Comparison of ENCODE assay signal across 8 cellular contexts in genomic region chr15:90184119-90184785, GRCh38. TPM values are rescaled to one million over a fixed set of nuclear protein-coding genes. Genes with fewer than 3 reads are reported as not detected.
A peak's percentile ranks its signal among the peaks of the same experiment; 100 is the strongest.
DNase-seq lines count a peak whose midpoint lies in the region; ATAC-seq and TF ChIP-seq lines count a peak whose summit lies in the region.

No MANE protein-coding gene starts in this region.

- in situ Hi-C loops in astrocyte of the spinal cord (cut with HindIII; ENCODE audit: low sequenced_read_pairs): no loop called here

- H3K27me3 ChIP-seq in BE2C (no peaks in the 10 kb centered on the region), OCI-LY3 (ENCODE audit: low read depth, low read length) (peaks cover 39% of the 10 kb centered on the region), skeletal muscle tissue (ENCODE audit: control insufficient read depth in 3 of 3, insufficient read depth in 3 of 3, low read length in 3 of 3) (no peaks in the 10 kb centered on the region)

- H3K4me1 ChIP-seq in BE2C (peaks cover 12% of the 10 kb centered on the region), OCI-LY3 (ENCODE audit: low read length) (peaks cover 19% of the 10 kb centered on the region), skeletal muscle tissue (ENCODE audit: control insufficient read depth in 3 of 3, insufficient read depth in 3 of 3, low read length in 3 of 3) (peaks cover 8 to 11% (median 10%) of the 10 kb centered on the region in 3 donors)

- H3K9me3 ChIP-seq in BE2C (no peaks in the 10 kb centered on the region), OCI-LY3 (ENCODE audit: insufficient read depth, low read length) (no peaks in the 10 kb centered on the region), skeletal muscle tissue (ENCODE audit: control insufficient read depth in 3 of 3, low read length in 3 of 3) (no peaks in the 10 kb centered on the region)

- ATAC-seq in GM18907 (IDR thresholded peaks at IDR 0.05; ENCODE audit: unreplicated experiment) (peak; percentile 30), HG03097 (IDR thresholded peaks at IDR 0.05; ENCODE audit: low FRiP score, unreplicated experiment) (peak; percentile 19)

- H2AFZ ChIP-seq in OCI-LY3 (ENCODE audit: low read depth, low read length): peak overlapping the region; percentile 80

- H3K4me2 ChIP-seq in OCI-LY3 (ENCODE audit: low read length): peak overlapping the region; percentile 83

- no peak for TF ChIP-seq CTCF in BE2C (IDR thresholded peaks at IDR 0.05; ENCODE audit: low read depth, low read length)
- no peak for TF ChIP-seq CTCF in OCI-LY3 (IDR thresholded peaks at IDR 0.05; ENCODE audit: low read depth, low read length)
- TF ChIP-seq CTCF in astrocyte of the spinal cord (IDR thresholded peaks at IDR 0.05; ENCODE audit: low read depth, low read length): no peak

- H3K36me3 ChIP-seq in BE2C: no peaks in the 10 kb centered on the region
- no peaks in the 10 kb centered on the region for H3K36me3 ChIP-seq in OCI-LY3 (replicated peaks; ENCODE audit: low read depth, low read length)
- no peaks in the 10 kb centered on the region for H3K36me3 ChIP-seq in skeletal muscle tissue (ENCODE audit: control insufficient read depth in 3 of 3, insufficient read depth in 3 of 3, low read length in 3 of 3)

- no peaks in the 10 kb centered on the region for H4K20me1 ChIP-seq in OCI-LY3 (ENCODE audit: insufficient read depth, low read length)

- H3K27ac ChIP-seq in OCI-LY3 (ENCODE audit: low read length) (no peak overlapping the region), skeletal muscle tissue (ENCODE audit: low read depth, low read length) (peak overlapping the region; percentile 95)

- H3K4me3 ChIP-seq in BE2C (ENCODE audit: low read depth, low read length) (peak overlapping the region; percentile 66), OCI-LY3 (ENCODE audit: low read length) (peak overlapping the region; percentile 85), astrocyte of the spinal cord (ENCODE audit: low read depth, low read length) (peak overlapping the region; percentile 53), skeletal muscle tissue (ENCODE audit: low read length in 3 of 3) (peak overlapping the region; percentile 64 to 85 (median 75))

- peak overlapping the region; percentile 62 for H3K9ac ChIP-seq in OCI-LY3 (ENCODE audit: low read length)
- peak overlapping the region; percentile 74 to 85 (median 81) for H3K9ac ChIP-seq in skeletal muscle tissue (ENCODE audit: low read depth in 1 of 3, low read length in 3 of 3)

- no peaks in the 10 kb centered on the region for H3K79me2 ChIP-seq in OCI-LY3 (ENCODE audit: low read length)

- DNase-seq in BE2C (no peak), astrocyte of the spinal cord (ENCODE audit: low read depth, low spot score) (peak; percentile 53), inferior parietal cortex (ENCODE audit: extremely low spot score) (peak; percentile 68), NK-92 (lab: John Stamatoyannopoulos, UW; ENCODE audit: unreplicated experiment) (no peak)

RNA-seq across cellular contexts. Expression of gene SEMA4B, which starts 16.9 kb away (rescaled TPM):
- polyA plus RNA-seq in BE2C (2012; ENCODE audit: insufficient read depth, insufficient read length, low read depth): 23.0 TPM
- total RNA-seq in skeletal muscle tissue: 7.8 TPM

RNA-seq across cellular contexts. Expression of gene CIB1, which starts 49.5 kb away (rescaled TPM):
- polyA plus RNA-seq in BE2C (2012; ENCODE audit: insufficient read depth, insufficient read length, low read depth): 35.4 TPM
- total RNA-seq in skeletal muscle tissue: 7.8 TPM

RNA-seq across cellular contexts. Expression of gene GDPGP1, which starts 49.8 kb away (rescaled TPM):
- 1.6 TPM for polyA plus RNA-seq in BE2C (2012; ENCODE audit: insufficient read depth, insufficient read length, low read depth)
- total RNA-seq in skeletal muscle tissue: 3.1 TPM

Comparison
In these comparisons a context has a peak if more than half of its experiments do, and no peak if none do; other contexts are left out.
1. DNase-seq: peak in astrocyte of the spinal cord (single experiment) and inferior parietal cortex (single experiment); none in BE2C (single experiment) and NK-92 (single experiment).
2. Peak in every context shown above with its lines, with median percentiles within 50 percentile points of each other: H3K4me3 ChIP-seq.